In the genomic region with DNA sequence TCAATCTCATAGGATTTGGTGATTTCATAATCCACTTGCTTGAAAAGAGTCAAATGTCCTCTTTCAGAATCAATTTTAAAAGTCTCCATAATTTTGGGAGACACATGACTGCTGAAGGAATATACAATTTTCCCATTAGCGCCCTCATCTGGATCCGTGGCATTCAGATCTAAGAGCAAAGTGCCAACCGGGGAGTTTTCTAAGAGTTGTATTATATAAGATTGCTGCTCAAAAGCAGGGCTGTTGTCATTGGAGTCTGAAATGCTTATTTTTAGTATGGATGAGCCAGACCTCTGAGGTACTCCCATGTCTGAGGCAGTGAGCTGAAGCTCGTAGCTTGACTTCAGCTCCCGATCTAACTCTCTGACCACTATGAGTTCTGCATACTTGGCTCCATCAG, we compare ENCODE assay signal across 10 cellular contexts. TPM values are rescaled to one million over a fixed set of nuclear protein-coding genes. Genes with fewer than 3 reads are reported as not detected.
DNase-seq lines count a peak whose midpoint lies in the region; ATAC-seq and TF ChIP-seq lines count a peak whose summit lies in the region.
"Had no signal": no experiment of that assay in that cellular context is flagged by ENCODE, and none has a peak within 500 bp of the region (broad histone marks: within the 10 kb centered on the region; RNA-seq: fewer than 3 reads in every experiment).

No MANE protein-coding gene starts in this region.

- ATAC-seq in heart left ventricle (peak in 3 of 4 donors; percentile 24 to 40 (median 37)), GM21390 (IDR thresholded peaks at IDR 0.05; ENCODE audit: unreplicated experiment) (no peak), HG02623 (IDR thresholded peaks at IDR 0.05; ENCODE audit: unreplicated experiment) (no peak)

- H3K4me3 ChIP-seq in BLaER1 (peak overlapping the region; percentile 73), SJSA1 (peak overlapping the region; percentile 50), heart left ventricle (peak overlapping the region; percentile 0 to 75 (median 60)), prostate gland (peak overlapping the region; percentile 38 to 40)

- DNase-seq in SJSA1 (ENCODE audit: low read depth in 1 of 2, low spot score in 2 of 2) (no peak), heart left ventricle (no peak), prostate gland (ENCODE audit: low spot score) (no peak), NCI-H82 treated with DMSO at 0.1 percent for 48 hours (lab: John Stamatoyannopoulos, UW; ENCODE audit: unreplicated experiment) (no peak), NCI-H774 (lab: John Stamatoyannopoulos, UW) (no peak)
- DNase-seq: activated CD4-positive, alpha-beta T cell treated with anti-CD3 and anti-CD28 coated beads for 1 hour; central memory CD4-positive, alpha-beta T cell had no signal

- TF ChIP-seq POLR2A in heart left ventricle (IDR thresholded peaks at IDR 0.05) = no peak
- no peak for TF ChIP-seq POLR2A in prostate gland (IDR thresholded peaks at IDR 0.05)

- H4K20me1 ChIP-seq in BLaER1 = no peaks in the 10 kb centered on the region

- H3K36me3 ChIP-seq in BLaER1 (peaks cover 31% of the 10 kb centered on the region), SJSA1 (peaks cover 30% of the 10 kb centered on the region), heart left ventricle (peaks cover 0 to 24% (median 0%) of the 10 kb centered on the region in 9 donors), prostate gland (no peaks in the 10 kb centered on the region)

- no peak overlapping the region for H3K27ac ChIP-seq in BLaER1
- no peak overlapping the region for H3K27ac ChIP-seq in SJSA1
- peak overlapping the region in 11 of 12 donors; percentile 33 to 87 (median 80) for H3K27ac ChIP-seq in heart left ventricle
- peak overlapping the region; percentile 59 to 77 for H3K27ac ChIP-seq in prostate gland

- peak in 9 of 12 donors; percentile 10 to 56 (median 42) for TF ChIP-seq CTCF in heart left ventricle (IDR thresholded peaks at IDR 0.05)
- no peak for TF ChIP-seq CTCF in prostate gland (IDR thresholded peaks at IDR 0.05)

- peak overlapping the region; percentile 79 for H3K4me2 ChIP-seq in BLaER1

- intact Hi-C loops in heart left ventricle (cut with DNase I) (loop anchor here in 6 of 10 donors (5.0 to 10.0 kb wide), 8 partner anchors 136 to 406 kb away; no protein-coding TSS in a partner anchor), prostate gland (cut with DNase I) (loop anchor here (5.0 to 10.0 kb wide), 4 partner anchors 131 to 406 kb away; no protein-coding TSS in a partner anchor)

- H3K9me3 ChIP-seq in BLaER1 (no peaks in the 10 kb centered on the region; the same call in 1 of the 2 replicates), SJSA1 (replicated peaks) (no peaks in the 10 kb centered on the region), heart left ventricle (peaks cover 0 to 3% (median 0%) of the 10 kb centered on the region in 12 donors), prostate gland (no peaks in the 10 kb centered on the region)

- H3K4me1 ChIP-seq in BLaER1 = peaks cover 59% of the 10 kb centered on the region
- peaks cover 27% of the 10 kb centered on the region for H3K4me1 ChIP-seq in SJSA1 (replicated peaks)
- peaks cover 0 to 16% (median under 1%) of the 10 kb centered on the region in 12 donors for H3K4me1 ChIP-seq in heart left ventricle
- no peaks in the 10 kb centered on the region for H3K4me1 ChIP-seq in prostate gland (replicated peaks)

- 19 to 45% (median 30%) methylated on average over 4 to 5 of the region's 5 CpGs for WGBS in heart left ventricle, 4 donors
- WGBS in prostate gland = 5% methylated on average over 5 of the region's 5 CpGs

- peak overlapping the region; percentile 81 for H3K9ac ChIP-seq in BLaER1

- H3K27me3 ChIP-seq in BLaER1 = no peaks in the 10 kb centered on the region
- no peaks in the 10 kb centered on the region for H3K27me3 ChIP-seq in SJSA1 (replicated peaks)
- no peaks in the 10 kb centered on the region for H3K27me3 ChIP-seq in heart left ventricle
- no peaks in the 10 kb centered on the region for H3K27me3 ChIP-seq in prostate gland (replicated peaks; ENCODE audit: insufficient read depth)

RNA-seq across cellular contexts. Expression of gene PCDH18, which starts 1.2 kb away (rescaled TPM):
- 15.1 and 19.0 TPM in 2 replicates for total RNA-seq in SJSA1 (2014; rRNA removed; shearing (Covaris generic))
- total RNA-seq in heart left ventricle (10 to 100 TPM in 2 of 9 donors, 1 to 10 TPM in 7; 2.2 to 14.5 (median 5.9) TPM), prostate gland (10 to 100 TPM; 12.3 to 28.0 TPM)
- polyA plus RNA-seq in heart left ventricle = 1 to 10 TPM; 1.4 to 3.3 TPM

Comparison
In these comparisons a context has a peak if more than half of its experiments do, and no peak if none do; other contexts are left out.
1. H3K27ac ChIP-seq: peak in heart left ventricle (11 of 12) and prostate gland (2 of 2); none in BLaER1 (single experiment) and SJSA1 (single experiment).
2. ATAC-seq: peak in heart left ventricle (3 of 4); none in GM21390 (single experiment) and HG02623 (single experiment).
3. CTCF ChIP-seq: peak in heart left ventricle (9 of 12); none in prostate gland (0 of 4).
4. Peak in every context shown above with its lines, with median percentiles within 50 percentile points of each other: H3K4me3 ChIP-seq.